Comparison of ENCODE assay signal across 8 cellular contexts in genomic region chr1:200890818-200891773, GRCh38. TPM values are rescaled to one million over a fixed set of nuclear protein-coding genes. Genes with fewer than 3 reads are reported as not detected.
DNase-seq lines count a peak whose midpoint lies in the region; ATAC-seq, FAIRE-seq and TF ChIP-seq lines count a peak whose summit lies in the region.

No MANE protein-coding gene starts in this region.

- intact Hi-C loops in Panc1 (cut with micrococcal nuclease; ENCODE audit: unreplicated experiment) (no loop called here), uterus (cut with DNase I; ENCODE audit: low total_unique reads) (no loop called here)

- peak; percentile 37 for TF ChIP-seq CTCF in D721Med (IDR thresholded peaks at IDR 0.05; ENCODE audit: insufficient read depth, missing control alignments)
- TF ChIP-seq CTCF in Panc1 (IDR thresholded peaks at IDR 0.05): peak; percentile 76; the same call in 1 of the 2 replicates
- no peak for TF ChIP-seq CTCF in uterus (IDR thresholded peaks at IDR 0.05)

- FAIRE-seq in D721Med (lab: Jason Lieb, UNC): no peak

- H3K27ac ChIP-seq in Panc1 (ENCODE audit: low read length) (peak overlapping the region; percentile 82), ectodermal cell (ENCODE audit: insufficient read depth, low read depth, low read length, poor library complexity, severe bottlenecking) (peak overlapping the region; percentile 99), mesodermal cell (ENCODE audit: low read depth, low read length, severe bottlenecking) (peak overlapping the region; percentile 100), uterus (no peak overlapping the region)

- no peak for TF ChIP-seq POLR2A in uterus (IDR thresholded peaks at IDR 0.05)

- H3K9me3 ChIP-seq in Panc1 (ENCODE audit: control insufficient read depth, insufficient read depth, low read depth, low read length) (no peaks in the 10 kb centered on the region), ectodermal cell (ENCODE audit: control insufficient read depth, low read length) (no peaks in the 10 kb centered on the region), mesodermal cell (ENCODE audit: control insufficient read depth, low read length) (no peaks in the 10 kb centered on the region), uterus (no peaks in the 10 kb centered on the region)

- in situ Hi-C loops in Panc1 (cut with HindIII; ENCODE audit: low pct_unique_long_range_greater_than_20kb, low sequenced_read_pairs): no loop called here

- H3K27me3 ChIP-seq in Panc1 (ENCODE audit: control insufficient read depth, insufficient read depth, low read length) (no peaks in the 10 kb centered on the region), ectodermal cell (ENCODE audit: control insufficient read depth, insufficient read depth, low read length, poor library complexity, severe bottlenecking) (no peaks in the 10 kb centered on the region), uterus (peaks cover 8 to 9% of the 10 kb centered on the region in 2 donors)

- ATAC-seq in Panc1: peak; percentile 83

- POLR2A ChIA-PET in Panc1 (lab: Charles Lee): no interaction called here

- no peak for DNase-seq in D721Med (ENCODE audit: insufficient read length, low spot score)
- peak; percentile 29 for DNase-seq in H4 (ENCODE audit: low spot score)
- peak; percentile 24 for DNase-seq in Panc1 (ENCODE audit: low read depth, low spot score)
- no peak for DNase-seq in uterus
- DNase-seq in SHP77 (lab: John Stamatoyannopoulos, UW): no peak
- no peak for DNase-seq in GF-D8 (lab: John Stamatoyannopoulos, UW)

- H3K4me3 ChIP-seq in Panc1 (ENCODE audit: low read depth in 2 of 2, low read length in 2 of 2): peak overlapping the region; percentile 52
- H3K4me3 ChIP-seq in ectodermal cell (ENCODE audit: insufficient read depth, low read depth, low read length): peak overlapping the region; percentile 67
- peak overlapping the region; percentile 87 for H3K4me3 ChIP-seq in mesodermal cell (ENCODE audit: extremely low read depth, insufficient read depth, low read length, poor library complexity, severe bottlenecking)
- H3K4me3 ChIP-seq in uterus: peak overlapping the region; percentile 6 to 22

- no TSS peak for BruUV-seq in Panc1 (replicated peaks; lab: Mats Ljungman, UMichigan)

- CTCF ChIA-PET in Panc1 (lab: Charles Lee): no interaction called here

- H3K36me3 ChIP-seq in Panc1 (ENCODE audit: control insufficient read depth, insufficient read depth, low read length) (no peaks in the 10 kb centered on the region), ectodermal cell (ENCODE audit: control insufficient read depth, insufficient read depth, low read length) (no peaks in the 10 kb centered on the region), mesodermal cell (ENCODE audit: control insufficient read depth, insufficient read depth, low read length) (no peaks in the 10 kb centered on the region), uterus (no peaks in the 10 kb centered on the region)

- 1% methylated on average over 72 of the region's 72 CpGs for whole genome bisulfite sequencing in ectodermal cell, 2 experiments
- 0 to 1% methylated on average over 39 to 64 of the region's 72 CpGs for WGBS in mesodermal cell (ENCODE audit: insufficient coverage in 2 of 2), 2 experiments

- H3K4me1 ChIP-seq in Panc1 (ENCODE audit: control insufficient read depth, insufficient read depth, low read length) (peaks cover 24% of the 10 kb centered on the region), ectodermal cell (ENCODE audit: control insufficient read depth, insufficient read depth, low read length) (peaks cover 57% of the 10 kb centered on the region), mesodermal cell (ENCODE audit: control insufficient read depth, insufficient read depth, low read length, poor library complexity, severe bottlenecking) (peaks cover 42% of the 10 kb centered on the region), uterus (peaks cover 0 to 5% of the 10 kb centered on the region in 2 donors)

RNA-seq across cellular contexts. Expression of gene INAVA, which starts 3.6 kb away (rescaled TPM):
- total RNA-seq in H4 (2014; rRNA removed; shearing (Covaris generic)): 0.55 and 1.1 TPM in 2 replicates
- total RNA-seq in Panc1 (2021; ENCODE audit: unreplicated experiment): 3.6 TPM
- 3.3 TPM for polyA plus RNA-seq in Panc1 (2012; ENCODE audit: insufficient read length)
- polyA plus RNA-seq in ectodermal cell (2013, experiment 1 of 4): 58.1 TPM
- polyA plus RNA-seq in ectodermal cell (2013, experiment 2 of 4): 66.2 TPM
- 43.7 TPM for polyA plus RNA-seq in ectodermal cell (2013, experiment 3 of 4)
- polyA plus RNA-seq in ectodermal cell (2013, experiment 4 of 4): 46.4 TPM
- polyA plus RNA-seq in mesodermal cell (2013, experiment 1 of 2): 19.2 TPM
- 17.3 TPM for polyA plus RNA-seq in mesodermal cell (2013, experiment 2 of 2)
- total RNA-seq in uterus: 1 to 10 TPM in 2 of 4 donors, under 1 TPM in 1, not detected in 1; 0.59 to 8.5 (median 1.5) TPM

RNA-seq across cellular contexts. Expression of gene GPR25, which starts 18.3 kb away (rescaled TPM):
- total RNA-seq in H4 (2014; rRNA removed; shearing (Covaris generic)): not detected in 2 replicates
- not detected for total RNA-seq in Panc1 (2021; ENCODE audit: unreplicated experiment)
- not detected for polyA plus RNA-seq in Panc1 (2012; ENCODE audit: insufficient read length)
- not detected for polyA plus RNA-seq in ectodermal cell (2013, experiment 1 of 4)
- polyA plus RNA-seq in ectodermal cell (2013, experiment 2 of 4): not detected
- polyA plus RNA-seq in ectodermal cell (2013, experiment 3 of 4): not detected
- not detected for polyA plus RNA-seq in ectodermal cell (2013, experiment 4 of 4)
- polyA plus RNA-seq in mesodermal cell (2013, experiment 1 of 2): not detected
- polyA plus RNA-seq in mesodermal cell (2013, experiment 2 of 2): not detected
- under 1 TPM in 1 of 4 donors, not detected in 3; 0.28 TPM for total RNA-seq in uterus

Comparison
In these comparisons a context has a peak if more than half of its experiments do, and no peak if none do; other contexts are left out.
1. DNase-seq: peak in H4 (single experiment) and Panc1 (single experiment); none in D721Med (single experiment), uterus (0 of 2), SHP77 (0 of 2) and GF-D8 (single experiment).
2. CTCF ChIP-seq: peak in D721Med (single experiment) and Panc1 (single experiment); none in uterus (0 of 4).
3. H3K27ac ChIP-seq: peak in Panc1 (single experiment), ectodermal cell (single experiment) and mesodermal cell (single experiment); none in uterus (0 of 2).
4. H3K4me3 ChIP-seq: peak in every context shown above with its lines; median percentile 87 in mesodermal cell; 67 in ectodermal cell; 52 in Panc1; 14 in uterus.